ENCODE assay signal across 10 cellular contexts in genomic region chr17:21194688-21195087, GRCh38. TPM values are rescaled to one million over a fixed set of nuclear protein-coding genes. Genes with fewer than 3 reads are reported as not detected.
DNase-seq lines count a peak whose midpoint lies in the region; ATAC-seq and TF ChIP-seq lines count a peak whose summit lies in the region.
"Had no signal": no experiment of that assay in that cellular context is flagged by ENCODE, and none has a peak within 500 bp of the region (broad histone marks: within the 10 kb centered on the region; RNA-seq: fewer than 3 reads in every experiment).

No MANE protein-coding gene starts in this region.

- H3K4me3 Mint-ChIP-seq in activated naive CD4-positive, alpha-beta T cell treated with anti-CD3 and anti-CD28 coated beads for 36 hours, result no peak overlapping the region
- H3K4me3 Mint-ChIP-seq in progenitor cell of endocrine pancreas (ENCODE audit: low read depth), result no peak overlapping the region
- H3K4me3 Mint-ChIP-seq: activated CD4-positive, alpha-beta T cell treated with anti-CD3 and anti-CD28 coated beads, Interleukin-2, amount 10 ng/mL, durations not matched to agents 24 days and 14 days had no signal

- ATAC-seq in GM21360 (IDR thresholded peaks at IDR 0.05; ENCODE audit: unreplicated experiment) (no peak), right lobe of liver (no peak)
- ATAC-seq: HepG2 had no signal

- TF ChIP-seq POLR2A in right lobe of liver (IDR thresholded peaks at IDR 0.05), result no peak

- CTCF ChIA-PET in activated naive CD4-positive, alpha-beta T cell treated with anti-CD3 and anti-CD28 coated beads for 36 hours (lab: Charles Lee), result interaction anchor here (0.6 kb wide), 1 partner anchor 74 kb away, joined by 3 read pairs; no protein-coding TSS in a partner anchor

- peak overlapping the region; percentile 46 for H3K27ac Mint-ChIP-seq in activated naive CD4-positive, alpha-beta T cell treated with anti-CD3 and anti-CD28 coated beads for 36 hours
- no peak overlapping the region for H3K27ac Mint-ChIP-seq in progenitor cell of endocrine pancreas
- H3K27ac Mint-ChIP-seq: activated CD4-positive, alpha-beta T cell treated with anti-CD3 and anti-CD28 coated beads, Interleukin-2, amount 10 ng/mL, durations not matched to agents 24 days and 14 days had no signal

- H3K27ac ChIP-seq in ascending aorta, result peak overlapping the region; percentile 2 to 20
- peak overlapping the region; percentile 23 to 43 for H3K27ac ChIP-seq in tibial artery
- no peak overlapping the region for H3K27ac ChIP-seq in right lobe of liver

- H3K27me3 ChIP-seq in ascending aorta, result no peaks in the 10 kb centered on the region
- H3K27me3 ChIP-seq in tibial artery, result no peaks in the 10 kb centered on the region
- H3K27me3 ChIP-seq in right lobe of liver, result no peaks in the 10 kb centered on the region

- peaks cover 30% of the 10 kb centered on the region for H3K36me3 Mint-ChIP-seq in activated naive CD4-positive, alpha-beta T cell treated with anti-CD3 and anti-CD28 coated beads for 36 hours (ENCODE audit: low read depth)
- H3K36me3 Mint-ChIP-seq in progenitor cell of endocrine pancreas (ENCODE audit: insufficient read depth), result peaks cover 21% of the 10 kb centered on the region

- H3K36me3 ChIP-seq in ascending aorta, result peaks cover 19 to 28% of the 10 kb centered on the region in 2 donors
- H3K36me3 ChIP-seq in tibial artery, result peaks cover 19 to 34% (median 32%) of the 10 kb centered on the region in 3 donors
- peaks cover 0 to 17% (median 9%) of the 10 kb centered on the region in 4 donors for H3K36me3 ChIP-seq in right lobe of liver

- no peaks in the 10 kb centered on the region for H3K27me3 Mint-ChIP-seq in activated naive CD4-positive, alpha-beta T cell treated with anti-CD3 and anti-CD28 coated beads for 36 hours (ENCODE audit: low read depth)
- no peaks in the 10 kb centered on the region for H3K27me3 Mint-ChIP-seq in progenitor cell of endocrine pancreas
- H3K27me3 Mint-ChIP-seq: activated CD4-positive, alpha-beta T cell treated with anti-CD3 and anti-CD28 coated beads, Interleukin-2, amount 10 ng/mL, durations not matched to agents 24 days and 14 days had no signal

- TF ChIP-seq CTCF in ascending aorta (IDR thresholded peaks at IDR 0.05) (no peak), tibial artery (IDR thresholded peaks at IDR 0.05) (no peak), right lobe of liver (IDR thresholded peaks at IDR 0.05) (no peak), progenitor cell of endocrine pancreas (IDR thresholded peaks at IDR 0.05; ENCODE audit: unreplicated experiment) (no peak)

- H3K9me3 ChIP-seq in ascending aorta (no peaks in the 10 kb centered on the region), tibial artery (no peaks in the 10 kb centered on the region), right lobe of liver (no peaks in the 10 kb centered on the region)

- no peaks in the 10 kb centered on the region for H3K9me3 Mint-ChIP-seq in activated naive CD4-positive, alpha-beta T cell treated with anti-CD3 and anti-CD28 coated beads for 36 hours
- no peaks in the 10 kb centered on the region for H3K9me3 Mint-ChIP-seq in progenitor cell of endocrine pancreas (ENCODE audit: low read depth)
- H3K9me3 Mint-ChIP-seq: activated CD4-positive, alpha-beta T cell treated with anti-CD3 and anti-CD28 coated beads, Interleukin-2, amount 10 ng/mL, durations not matched to agents 24 days and 14 days had no signal

- DNase-seq in activated naive CD4-positive, alpha-beta T cell treated with anti-CD3 and anti-CD28 coated beads for 36 hours, result no peak
- DNase-seq in activated naive CD4-positive, alpha-beta T cell treated with Interleukin-2 at 50 U/mL for 16 hours, result no peak
- DNase-seq in ascending aorta (ENCODE audit: low spot score in 2 of 2), result no peak
- peak; percentile 12 for DNase-seq in iris pigment epithelial cell (ENCODE audit: low read depth)
- DNase-seq in tibial artery, result no peak
- DNase-seq in right lobe of liver, result no peak
- no peak for DNase-seq in progenitor cell of endocrine pancreas (ENCODE audit: low spot score, unreplicated experiment)
- DNase-seq: activated CD4-positive, alpha-beta T cell treated with anti-CD3 and anti-CD28 coated beads, Interleukin-2, amount 10 ng/mL, durations not matched to agents 24 days and 14 days had no signal

- H3K4me3 ChIP-seq in ascending aorta (no peak overlapping the region), tibial artery (no peak overlapping the region), right lobe of liver (no peak overlapping the region)

- intact Hi-C loops in activated naive CD4-positive, alpha-beta T cell treated with anti-CD3 and anti-CD28 coated beads for 36 hours (cut with micrococcal nuclease), result no loop called here
- intact Hi-C loops in ascending aorta (cut with DNase I), result no loop called here
- intact Hi-C loops in tibial artery (cut with DNase I; ENCODE audit: low total_unique reads), result no loop called here
- intact Hi-C loops in right lobe of liver (cut with DNase I), result no loop called here

- peaks cover 1% of the 10 kb centered on the region for H3K4me1 Mint-ChIP-seq in activated naive CD4-positive, alpha-beta T cell treated with anti-CD3 and anti-CD28 coated beads for 36 hours (ENCODE audit: low read depth)
- H3K4me1 Mint-ChIP-seq in progenitor cell of endocrine pancreas (ENCODE audit: low read depth), result no peaks in the 10 kb centered on the region

- WGBS in right lobe of liver (ENCODE audit: insufficient coverage, low coverage, low lambda C conversion rate, missing lambda C conversion rate), result 79% methylated on average over 5 of the region's 5 CpGs

- H3K4me1 ChIP-seq in ascending aorta, result peaks cover 0 to 19% of the 10 kb centered on the region in 2 donors
- H3K4me1 ChIP-seq in tibial artery, result peaks cover 0 to 44% (median 27%) of the 10 kb centered on the region in 4 donors
- H3K4me1 ChIP-seq in right lobe of liver, result no peaks in the 10 kb centered on the region

RNA-seq across cellular contexts. Expression of gene TMEM11, which starts 19.3 kb away (rescaled TPM):
- total RNA-seq in activated naive CD4-positive, alpha-beta T cell treated with anti-CD3 and anti-CD28 coated beads for 36 hours, result 10 to 100 TPM; 23.6 to 28.2 TPM
- total RNA-seq in ascending aorta (25.7 TPM), right lobe of liver (10 to 100 TPM; 10.8 to 20.6 (median 11.7) TPM), progenitor cell of endocrine pancreas (22.2 and 22.6 TPM in 2 replicates)

RNA-seq across cellular contexts. Expression of gene NATD1, which starts 58.5 kb away (rescaled TPM):
- 1 to 10 TPM; 2.1 to 2.5 TPM for total RNA-seq in activated naive CD4-positive, alpha-beta T cell treated with anti-CD3 and anti-CD28 coated beads for 36 hours
- total RNA-seq in ascending aorta (13.4 TPM), right lobe of liver (1 to 10 TPM; 3.3 to 5.5 (median 4.7) TPM), progenitor cell of endocrine pancreas (13.5 TPM in 2 replicates)

Comparison
In these comparisons a context has a peak if more than half of its experiments do, and no peak if none do; other contexts are left out.
1. H3K27ac ChIP-seq: peak in ascending aorta (2 of 2) and tibial artery (2 of 2); none in right lobe of liver (0 of 3).